ENCODE assay signal across 39 cellular contexts in genomic region chrX:39661508-39661907, GRCh38.
"Had no signal": no experiment of that assay in that cellular context is flagged by ENCODE, and none has a peak within 500 bp of the region (broad histone marks: within the 10 kb centered on the region; RNA-seq: fewer than 3 reads in every experiment).

No MANE protein-coding gene starts in this region.

- H3K36me3 Mint-ChIP-seq: activated naive CD4-positive, alpha-beta T cell treated with anti-CD3 and anti-CD28 coated beads, Interleukin-2, amount 10 ng/mL, durations not matched to agents 7 days and 5 days; activated naive CD4-positive, alpha-beta T cell treated with anti-CD3 and anti-CD28 coated beads, Interleukin-2, amount 50 U/mL, for 24 hours; activated naive CD4-positive, alpha-beta T cell treated with anti-CD3 and anti-CD28 coated beads, Interleukin-2, amount 50 U/mL, for 72 hours; activated naive CD8-positive, alpha-beta T cell; activated naive CD8-positive, alpha-beta T cell treated with anti-CD3 and anti-CD28 coated beads for 36 hours; activated naive CD8-positive, alpha-beta T cell treated with anti-CD3 and anti-CD28 coated beads, Interleukin-2, amount 10 ng/mL, durations not matched to agents 7 days and 5 days; brain had no signal

- ATAC-seq: activated naive CD4-positive, alpha-beta T cell treated with anti-CD3 and anti-CD28 coated beads, Interleukin-2, amount 50 U/mL, for 72 hours; activated naive CD8-positive, alpha-beta T cell treated with anti-CD3 and anti-CD28 coated beads, Interleukin-2, amount 50 U/mL, for 24 hours; activated T-cell treated with anti-CD3 and anti-CD28 coated beads, Interleukin-2, amount 50 U/mL, for 4 hours; activated T-cell treated with anti-CD3 and anti-CD28 coated beads, Interleukin-2, amount 50 U/mL, for 72 hours; activated T-helper 17 cell treated with anti-CD3 and anti-CD28 coated beads, Interleukin-2, amount 50 U/mL, for 72 hours; body of pancreas had no signal

- DNase-seq: activated effector memory CD4-positive, alpha-beta T cell treated with anti-CD3 and anti-CD28 coated beads, Interleukin-2, amount 50 U/mL, for 16 hours; activated effector memory CD4-positive, alpha-beta T cell treated with Interleukin-2 at 50 U/mL for 16 hours; activated gamma-delta T cell; activated gamma-delta T cell treated with Interleukin-2 at 50 U/mL for 16 hours; activated naive CD4-positive, alpha-beta T cell; activated naive CD4-positive, alpha-beta T cell treated with anti-CD3 and anti-CD28 coated beads for 36 hours; activated naive CD4-positive, alpha-beta T cell treated with anti-CD3 and anti-CD28 coated beads, Interleukin-2, amount 10 ng/mL, durations not matched to agents 7 days and 5 days; activated naive CD4-positive, alpha-beta T cell treated with anti-CD3 and anti-CD28 coated beads, Interleukin-2, amount 50 U/mL, for 16 hours; activated naive CD4-positive, alpha-beta T cell treated with Interleukin-2 at 50 U/mL for 16 hours; activated naive CD8-positive, alpha-beta T cell treated with anti-CD3 and anti-CD28 coated beads for 36 hours; activated naive CD8-positive, alpha-beta T cell treated with anti-CD3 and anti-CD28 coated beads, Interleukin-2, amount 10 ng/mL, durations not matched to agents 7 days and 5 days; activated naive CD8-positive, alpha-beta T cell treated with anti-CD3 and anti-CD28 coated beads, Interleukin-2, amount 50 U/mL, for 24 hours; activated T-cell treated with anti-CD3 and anti-CD28 coated beads, Interleukin-2, amount 50 U/mL, for 1 hour; activated T-cell treated with anti-CD3 and anti-CD28 coated beads, Interleukin-2, amount 50 U/mL, for 24 hours; activated T-cell treated with anti-CD3 and anti-CD28 coated beads, Interleukin-2, amount 50 U/mL, for 4 hours; activated T-cell treated with anti-CD3 and anti-CD28 coated beads, Interleukin-2, amount 50 U/mL, for 48 hours; activated T-cell treated with anti-CD3 and anti-CD28 coated beads, Interleukin-2, amount 50 U/mL, for 72 hours; adrenal gland; amniotic stem cell; amygdala; anterior cingulate cortex; aorta; body of pancreas; brain microvascular endothelial cell; caudate nucleus; central memory CD4-positive, alpha-beta T cell; cerebellar nuclear complex had no signal

- H3K4me1 Mint-ChIP-seq: activated naive CD4-positive, alpha-beta T cell treated with anti-CD3 and anti-CD28 coated beads, Interleukin-2, amount 10 ng/mL, durations not matched to agents 7 days and 5 days; activated naive CD4-positive, alpha-beta T cell treated with anti-CD3 and anti-CD28 coated beads, Interleukin-2, amount 50 U/mL, for 24 hours; activated naive CD8-positive, alpha-beta T cell treated with anti-CD3 and anti-CD28 coated beads for 36 hours; activated naive CD8-positive, alpha-beta T cell treated with anti-CD3 and anti-CD28 coated beads, Interleukin-2, amount 10 ng/mL, durations not matched to agents 7 days and 5 days; activated naive CD8-positive, alpha-beta T cell treated with anti-CD3 and anti-CD28 coated beads, Interleukin-2, amount 50 U/mL, for 24 hours; activated T-helper 17 cell treated with anti-CD3 and anti-CD28 coated beads, Interleukin-2, amount 50 U/mL, for 72 hours; central memory CD8-positive, alpha-beta T cell had no signal

- H3K4me3 ChIP-seq: adrenal gland, ascending aorta, body of pancreas, breast epithelium, cardiac muscle cell had no signal

- H3K27ac Mint-ChIP-seq: activated naive CD4-positive, alpha-beta T cell treated with anti-CD3 and anti-CD28 coated beads for 36 hours; activated naive CD4-positive, alpha-beta T cell treated with anti-CD3 and anti-CD28 coated beads, Interleukin-2, amount 10 ng/mL, durations not matched to agents 7 days and 5 days; activated naive CD4-positive, alpha-beta T cell treated with anti-CD3 and anti-CD28 coated beads, Interleukin-2, amount 50 U/mL, for 24 hours; activated naive CD4-positive, alpha-beta T cell treated with anti-CD3 and anti-CD28 coated beads, Interleukin-2, amount 50 U/mL, for 72 hours; activated naive CD8-positive, alpha-beta T cell; activated naive CD8-positive, alpha-beta T cell treated with anti-CD3 and anti-CD28 coated beads for 36 hours; activated naive CD8-positive, alpha-beta T cell treated with anti-CD3 and anti-CD28 coated beads, Interleukin-2, amount 10 ng/mL, durations not matched to agents 7 days and 5 days; activated naive CD8-positive, alpha-beta T cell treated with anti-CD3 and anti-CD28 coated beads, Interleukin-2, amount 50 U/mL, for 24 hours; activated T-cell treated with anti-CD3 and anti-CD28 coated beads, Interleukin-2, amount 50 U/mL, for 24 hours; activated T-cell treated with anti-CD3 and anti-CD28 coated beads, Interleukin-2, amount 50 U/mL, for 72 hours; activated T-helper 1 cell treated with anti-CD3 and anti-CD28 coated beads, Interleukin-12 subunit alpha, Interleukin-12 subunit beta, Interleukin-2, Interleukin-4 antibody, amounts not matched to agents 30 ng/mL and 10 ng/mL and 1 ng/mL, durations not matched to agents 14 hours and 24 hours and 36 hours; activated T-helper 17 cell treated with anti-CD3 and anti-CD28 coated beads, Interleukin-2, amount 50 U/mL, for 72 hours; activated T-helper 2 cell treated with anti-CD3 and anti-CD28 coated beads, Interferon-gamma antibody, Interleukin-2, Interleukin-4, amounts not matched to agents 10 μg/mL and 5 μg/mL and 100 μg/mL, durations not matched to agents 14 hours and 24 hours and 36 hours; brain had no signal

- H3K4me3 Mint-ChIP-seq: activated naive CD4-positive, alpha-beta T cell treated with anti-CD3 and anti-CD28 coated beads for 36 hours; activated naive CD4-positive, alpha-beta T cell treated with anti-CD3 and anti-CD28 coated beads, Interleukin-2, amount 10 ng/mL, durations not matched to agents 7 days and 5 days; activated naive CD4-positive, alpha-beta T cell treated with anti-CD3 and anti-CD28 coated beads, Interleukin-2, amount 50 U/mL, for 24 hours; activated naive CD8-positive, alpha-beta T cell; activated naive CD8-positive, alpha-beta T cell treated with anti-CD3 and anti-CD28 coated beads for 36 hours; activated naive CD8-positive, alpha-beta T cell treated with anti-CD3 and anti-CD28 coated beads, Interleukin-2, amount 10 ng/mL, durations not matched to agents 7 days and 5 days; activated naive CD8-positive, alpha-beta T cell treated with anti-CD3 and anti-CD28 coated beads, Interleukin-2, amount 50 U/mL, for 24 hours; activated T-cell treated with anti-CD3 and anti-CD28 coated beads, Interleukin-2, amount 50 U/mL, for 24 hours; activated T-cell treated with anti-CD3 and anti-CD28 coated beads, Interleukin-2, amount 50 U/mL, for 4 hours; activated T-cell treated with anti-CD3 and anti-CD28 coated beads, Interleukin-2, amount 50 U/mL, for 72 hours; activated T-helper 1 cell treated with anti-CD3 and anti-CD28 coated beads, Interleukin-12 subunit alpha, Interleukin-12 subunit beta, Interleukin-2, Interleukin-4 antibody, amounts not matched to agents 30 ng/mL and 10 ng/mL and 1 ng/mL, durations not matched to agents 14 hours and 24 hours and 36 hours; activated T-helper 17 cell treated with anti-CD3 and anti-CD28 coated beads, Interleukin-2, amount 50 U/mL, for 72 hours; brain; central memory CD8-positive, alpha-beta T cell had no signal

- H3K9me3 Mint-ChIP-seq: activated naive CD4-positive, alpha-beta T cell treated with anti-CD3 and anti-CD28 coated beads for 36 hours; activated naive CD4-positive, alpha-beta T cell treated with anti-CD3 and anti-CD28 coated beads, Interleukin-2, amount 10 ng/mL, durations not matched to agents 7 days and 5 days; activated naive CD4-positive, alpha-beta T cell treated with anti-CD3 and anti-CD28 coated beads, Interleukin-2, amount 50 U/mL, for 24 hours; activated naive CD4-positive, alpha-beta T cell treated with anti-CD3 and anti-CD28 coated beads, Interleukin-2, amount 50 U/mL, for 72 hours; activated naive CD8-positive, alpha-beta T cell treated with anti-CD3 and anti-CD28 coated beads for 36 hours; activated naive CD8-positive, alpha-beta T cell treated with anti-CD3 and anti-CD28 coated beads, Interleukin-2, amount 10 ng/mL, durations not matched to agents 7 days and 5 days; activated naive CD8-positive, alpha-beta T cell treated with anti-CD3 and anti-CD28 coated beads, Interleukin-2, amount 50 U/mL, for 24 hours; activated T-cell treated with anti-CD3 and anti-CD28 coated beads, Interleukin-2, amount 50 U/mL, for 24 hours; activated T-cell treated with anti-CD3 and anti-CD28 coated beads, Interleukin-2, amount 50 U/mL, for 4 hours; activated T-cell treated with anti-CD3 and anti-CD28 coated beads, Interleukin-2, amount 50 U/mL, for 72 hours; activated T-helper 1 cell treated with anti-CD3 and anti-CD28 coated beads, Interleukin-12 subunit alpha, Interleukin-12 subunit beta, Interleukin-2, Interleukin-4 antibody, amounts not matched to agents 30 ng/mL and 10 ng/mL and 1 ng/mL, durations not matched to agents 14 hours and 24 hours and 36 hours; activated T-helper 17 cell treated with anti-CD3 and anti-CD28 coated beads, Interleukin-2, amount 50 U/mL, for 72 hours; activated T-helper 2 cell treated with anti-CD3 and anti-CD28 coated beads, Interferon-gamma antibody, Interleukin-2, Interleukin-4, amounts not matched to agents 10 μg/mL and 5 μg/mL and 100 μg/mL, durations not matched to agents 14 hours and 24 hours and 36 hours; central memory CD8-positive, alpha-beta T cell had no signal

- H3K27ac ChIP-seq: adrenal gland, ascending aorta, body of pancreas, brain microvascular endothelial cell, breast epithelium, cardiac muscle cell had no signal

- H3K4me1 ChIP-seq: adrenal gland, ascending aorta, body of pancreas, breast epithelium had no signal

- H3K27me3 ChIP-seq: ascending aorta, body of pancreas, brain microvascular endothelial cell, cardiac muscle cell had no signal

- H3K27me3 Mint-ChIP-seq: activated naive CD4-positive, alpha-beta T cell treated with anti-CD3 and anti-CD28 coated beads, Interleukin-2, amount 10 ng/mL, durations not matched to agents 7 days and 5 days; activated naive CD4-positive, alpha-beta T cell treated with anti-CD3 and anti-CD28 coated beads, Interleukin-2, amount 50 U/mL, for 24 hours; activated naive CD8-positive, alpha-beta T cell; activated naive CD8-positive, alpha-beta T cell treated with anti-CD3 and anti-CD28 coated beads for 36 hours; activated naive CD8-positive, alpha-beta T cell treated with anti-CD3 and anti-CD28 coated beads, Interleukin-2, amount 10 ng/mL, durations not matched to agents 7 days and 5 days; activated naive CD8-positive, alpha-beta T cell treated with anti-CD3 and anti-CD28 coated beads, Interleukin-2, amount 50 U/mL, for 24 hours; activated T-helper 17 cell treated with anti-CD3 and anti-CD28 coated beads, Interleukin-2, amount 50 U/mL, for 72 hours; central memory CD8-positive, alpha-beta T cell had no signal

- H3K9me3 ChIP-seq: adrenal gland, ascending aorta, body of pancreas, breast epithelium had no signal

- H3K36me3 ChIP-seq: adrenal gland, ascending aorta, brain microvascular endothelial cell, breast epithelium, cardiac muscle cell had no signal

- FAIRE-seq: bronchial epithelial cell had no signal
